11 cellular contexts compared by ENCODE assay signal in the genomic region with DNA sequence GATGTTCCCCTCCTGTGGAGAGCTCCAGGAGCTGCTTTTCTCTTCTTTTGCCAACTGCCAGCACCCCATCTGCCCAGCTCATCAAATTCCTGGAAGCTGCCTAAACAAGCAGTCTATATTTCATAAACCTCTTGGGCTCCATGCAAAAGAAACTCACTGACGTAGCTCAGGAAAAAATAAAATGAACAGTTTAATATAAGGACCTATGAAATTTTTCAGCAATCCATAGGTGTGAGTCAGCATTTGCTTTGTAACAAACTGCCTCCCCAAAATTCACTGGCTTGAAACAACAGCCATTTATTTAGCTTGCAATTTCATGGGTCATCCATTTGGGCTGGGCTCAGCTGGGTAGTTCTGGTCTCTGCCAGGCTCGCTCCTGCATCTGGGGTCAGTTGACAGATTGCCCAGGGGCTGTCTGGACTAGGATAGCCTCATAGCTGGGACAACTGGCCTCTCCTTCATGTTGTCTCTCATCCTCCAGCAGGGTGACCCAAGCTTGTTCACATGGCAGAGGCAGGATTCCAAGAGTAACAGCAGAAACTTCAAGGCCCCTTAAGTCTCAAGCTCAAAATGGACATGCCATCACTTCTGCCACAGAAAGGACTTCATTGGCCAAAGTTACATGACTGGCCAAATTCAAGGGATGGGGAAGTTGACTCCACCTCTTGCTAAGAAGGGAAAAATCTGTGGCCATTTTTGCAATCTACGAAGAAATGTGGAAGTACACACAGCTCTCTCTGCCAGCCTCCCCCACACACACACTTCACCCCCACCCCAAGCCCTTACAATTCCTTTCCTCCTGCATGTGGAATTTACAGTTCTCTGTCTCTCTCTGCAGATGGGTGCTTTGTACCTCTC. TPM values are rescaled to one million over a fixed set of nuclear protein-coding genes. Genes with fewer than 3 reads are reported as not detected.
DNase-seq lines count a peak whose midpoint lies in the region; ATAC-seq, FAIRE-seq and TF ChIP-seq lines count a peak whose summit lies in the region.
"Had no signal": no experiment of that assay in that cellular context is flagged by ENCODE, and none has a peak within 500 bp of the region (broad histone marks: within the 10 kb centered on the region; RNA-seq: fewer than 3 reads in every experiment).

No MANE protein-coding gene starts in this region.

- H3K27ac ChIP-seq in lung (ENCODE audit: low read depth in 1 of 2, low read length in 1 of 2): no peak overlapping the region
- H3K27ac ChIP-seq: suprapubic skin, VCaP had no signal

- FAIRE-seq in GM12891 (lab: Jason Lieb, UNC): no peak

- H3K36me3 ChIP-seq in lung (ENCODE audit: control insufficient read depth in 2 of 2, insufficient read depth in 2 of 2, low read length in 2 of 2): no peaks in the 10 kb centered on the region
- H3K36me3 ChIP-seq: suprapubic skin had no signal

- H3K27me3 ChIP-seq in lung (ENCODE audit: control insufficient read depth, insufficient read depth): no peaks in the 10 kb centered on the region

- no peaks in the 10 kb centered on the region for H3K9me3 ChIP-seq in lung (ENCODE audit: control insufficient read depth in 2 of 2, insufficient read depth in 1 of 2, low read length in 1 of 2)
- H3K9me3 ChIP-seq: suprapubic skin had no signal

- H3K27ac Mint-ChIP-seq in CD14-positive monocyte: peak overlapping the region; percentile 79 to 95 (median 92)
- H3K27ac Mint-ChIP-seq in activated naive CD4-positive, alpha-beta T cell treated with anti-CD3 and anti-CD28 coated beads for 36 hours: no peak overlapping the region

- peaks cover 2 to 8% (median 7%) of the 10 kb centered on the region in 3 donors for H3K27me3 Mint-ChIP-seq in CD14-positive monocyte (ENCODE audit: low read depth in 3 of 3)
- H3K27me3 Mint-ChIP-seq in activated naive CD4-positive, alpha-beta T cell treated with anti-CD3 and anti-CD28 coated beads for 36 hours (ENCODE audit: low read depth): peaks cover 3% of the 10 kb centered on the region

- peak overlapping the region in 1 of 2 donors; percentile 75 for H3K4me3 Mint-ChIP-seq in CD14-positive monocyte
- no peak overlapping the region for H3K4me3 Mint-ChIP-seq in activated naive CD4-positive, alpha-beta T cell treated with anti-CD3 and anti-CD28 coated beads for 36 hours

- 64 to 73% methylated on average over 3 of the region's 3 CpGs for WGBS in lung, 2 donors

- peak; percentile 62 for ATAC-seq in lung (ENCODE audit: insufficient read depth, low FRiP score)
- ATAC-seq in HG03175 (IDR thresholded peaks at IDR 0.05; ENCODE audit: unreplicated experiment): no peak
- no peak for ATAC-seq in esophagus mucosa

- CTCF ChIA-PET in activated naive CD4-positive, alpha-beta T cell treated with anti-CD3 and anti-CD28 coated beads for 36 hours (lab: Charles Lee): interaction anchor here (0.6 to 1.4 kb wide), 4 partner anchors 17 to 660 kb away, joined by 3 to 5 read pairs (median 4); no protein-coding TSS in a partner anchor

- peaks cover 0 to 4% of the 10 kb centered on the region in 2 donors for H3K4me1 ChIP-seq in lung (ENCODE audit: control insufficient read depth in 2 of 2, insufficient read depth in 2 of 2, low read length in 2 of 2)
- H3K4me1 ChIP-seq: suprapubic skin had no signal

- no peak for DNase-seq in CD14-positive monocyte (ENCODE audit: low spot score)
- peak; percentile 80 for DNase-seq in NB4 (ENCODE audit: low read depth)
- peak; percentile 58 for DNase-seq in astrocyte of the spinal cord (ENCODE audit: low read depth, low spot score)
- DNase-seq in lung (ENCODE audit: low spot score): no peak
- no peak for DNase-seq in GM12891 (ENCODE audit: insufficient read length, low spot score)
- DNase-seq in activated naive CD4-positive, alpha-beta T cell treated with anti-CD3 and anti-CD28 coated beads for 36 hours: no peak
- DNase-seq: nucleus accumbens had no signal

- intact Hi-C loops in CD14-positive monocyte (cut with micrococcal nuclease): no loop called here
- intact Hi-C loops in activated naive CD4-positive, alpha-beta T cell treated with anti-CD3 and anti-CD28 coated beads for 36 hours (cut with micrococcal nuclease): no loop called here

- no peak for TF ChIP-seq POLR2A in NB4 (IDR thresholded peaks at IDR 0.05; ENCODE audit: extremely low read depth, insufficient read length)
- TF ChIP-seq POLR2A in GM12891 (IDR thresholded peaks at IDR 0.05; ENCODE audit: low read depth, low read length): no peak

- H3K36me3 Mint-ChIP-seq in CD14-positive monocyte: no peaks in the 10 kb centered on the region
- no peaks in the 10 kb centered on the region for H3K36me3 Mint-ChIP-seq in activated naive CD4-positive, alpha-beta T cell treated with anti-CD3 and anti-CD28 coated beads for 36 hours (ENCODE audit: low read depth)

- peaks cover 0 to 7% (median 0%) of the 10 kb centered on the region in 7 donors for H3K9me3 Mint-ChIP-seq in CD14-positive monocyte
- peaks cover 3% of the 10 kb centered on the region for H3K9me3 Mint-ChIP-seq in activated naive CD4-positive, alpha-beta T cell treated with anti-CD3 and anti-CD28 coated beads for 36 hours

- peaks cover 29% of the 10 kb centered on the region for H3K4me1 Mint-ChIP-seq in CD14-positive monocyte
- no peaks in the 10 kb centered on the region for H3K4me1 Mint-ChIP-seq in activated naive CD4-positive, alpha-beta T cell treated with anti-CD3 and anti-CD28 coated beads for 36 hours (ENCODE audit: low read depth)

- in situ Hi-C loops in astrocyte of the spinal cord (cut with HindIII; ENCODE audit: low sequenced_read_pairs): no loop called here

- TF ChIP-seq CTCF in CD14-positive monocyte (IDR thresholded peaks at IDR 0.05) (no peak), NB4 (IDR thresholded peaks at IDR 0.05; ENCODE audit: low read depth, low read length) (no peak), astrocyte of the spinal cord (IDR thresholded peaks at IDR 0.05; ENCODE audit: low read depth, low read length) (peak; percentile 9), lung (IDR thresholded peaks at IDR 0.05; ENCODE audit: control extremely low read depth, extremely low read depth) (no peak)

- H3K4me3 ChIP-seq in NB4 (ENCODE audit: low read depth, low read length) (no peak overlapping the region), astrocyte of the spinal cord (ENCODE audit: low read depth, low read length) (no peak overlapping the region), lung (no peak overlapping the region)
- H3K4me3 ChIP-seq: suprapubic skin had no signal

TF ChIP-seq in GM12891, 5 proteins besides CTCF, POLR2A, EP300 and RAD21:
- TF ChIP-seq TAF1 (IDR thresholded peaks at IDR 0.05; ENCODE audit: low read depth, low read length) (no peak), SPI1 (IDR thresholded peaks at IDR 0.05; ENCODE audit: low read depth, low read length) (no peak), PAX5 (IDR thresholded peaks at IDR 0.05; ENCODE audit: insufficient read depth, low read length, severe bottlenecking) (no peak), POU2F2 (IDR thresholded peaks at IDR 0.05; ENCODE audit: low read depth, low read length) (no peak), POLR2AphosphoS5 (IDR thresholded peaks at IDR 0.05; ENCODE audit: low read depth, low read length) (no peak)

RNA-seq across cellular contexts. Expression of a gene that starts 7.9 kb away (rescaled TPM):
- polyA plus RNA-seq in CD14-positive monocyte (10 to 100 TPM; 10.1 to 12.9 TPM), lung (10 to 100 TPM; 26.4 to 51.6 TPM)
- total RNA-seq in lung (10 to 100 TPM; 26.5 to 46.4 TPM), esophagus mucosa (11.8 TPM)
- polyA plus RNA-seq in GM12891 (2012; ENCODE audit: low read depth, missing spikeins): 1.3 TPM
- 1 to 10 TPM; 8.9 to 9.8 TPM for total RNA-seq in activated naive CD4-positive, alpha-beta T cell treated with anti-CD3 and anti-CD28 coated beads for 36 hours

RNA-seq across cellular contexts. Expression of a gene that starts 22.4 kb away (rescaled TPM):
- polyA plus RNA-seq in CD14-positive monocyte (under 1 TPM; 0.44 to 0.46 TPM), lung (not detected)
- total RNA-seq in lung (not detected), esophagus mucosa (not detected)
- polyA plus RNA-seq in GM12891 (2012; ENCODE audit: low read depth, missing spikeins): not detected
- total RNA-seq in activated naive CD4-positive, alpha-beta T cell treated with anti-CD3 and anti-CD28 coated beads for 36 hours: not detected
- total RNA-seq: suprapubic skin had no signal

RNA-seq across cellular contexts. Expression of a gene that starts 35.5 kb away (rescaled TPM):
- polyA plus RNA-seq in CD14-positive monocyte (not detected), lung (1 to 10 TPM; 4.7 to 8.3 TPM)
- total RNA-seq in lung (1 to 10 TPM; 2.3 to 4.1 TPM), esophagus mucosa (8.0 TPM)
- polyA plus RNA-seq in GM12891 (2012; ENCODE audit: low read depth, missing spikeins): 0.22 TPM
- under 1 TPM; 0.17 to 0.27 TPM for total RNA-seq in activated naive CD4-positive, alpha-beta T cell treated with anti-CD3 and anti-CD28 coated beads for 36 hours

Comparison
In these comparisons a context has a peak if more than half of its experiments do, and no peak if none do; other contexts are left out.
1. DNase-seq: peak in NB4 (single experiment) and astrocyte of the spinal cord (single experiment); none in CD14-positive monocyte (single experiment), lung (single experiment), GM12891 (single experiment) and activated naive CD4-positive, alpha-beta T cell treated with anti-CD3 and anti-CD28 coated beads for 36 hours (single experiment).